Comparison of ENCODE assay signal across 22 cellular contexts in the genomic region with DNA sequence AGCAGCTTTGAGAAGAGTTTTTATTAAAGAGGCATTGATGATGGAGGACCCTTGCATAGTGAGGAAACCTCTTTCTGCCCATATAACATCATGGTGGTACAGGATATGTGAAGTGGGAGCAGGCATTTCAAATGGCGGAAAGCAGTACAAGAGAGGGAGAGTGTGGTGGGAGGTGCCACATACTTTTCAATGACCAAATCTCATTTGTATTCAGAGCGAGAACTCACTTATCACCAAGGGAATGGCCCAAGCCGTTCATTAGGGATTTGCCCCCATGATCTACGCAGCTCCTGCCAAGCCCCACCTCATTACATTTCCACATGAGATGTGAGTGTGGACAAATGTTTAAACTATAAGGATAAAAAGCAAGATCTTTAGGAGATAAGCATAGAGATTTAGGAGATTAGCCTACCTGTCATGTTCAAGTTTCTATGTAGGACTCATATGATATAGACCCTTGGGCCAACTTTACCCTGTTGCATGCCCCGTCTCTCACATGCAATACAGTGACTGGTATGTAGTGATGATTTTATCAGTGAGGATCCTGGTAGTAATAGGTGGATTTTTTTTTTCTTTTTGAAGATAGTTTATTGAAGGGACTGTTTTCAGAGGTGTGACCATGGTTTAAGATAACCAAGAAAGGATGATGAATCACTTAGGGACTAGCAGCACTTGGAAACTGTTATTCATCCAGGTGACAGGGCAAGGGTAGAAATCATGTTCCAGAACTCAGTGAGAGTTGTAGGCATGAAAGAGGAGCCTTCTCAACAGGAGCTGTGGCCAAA. TPM values are rescaled to one million over a fixed set of nuclear protein-coding genes. Genes with fewer than 3 reads are reported as not detected.
DNase-seq lines count a peak whose midpoint lies in the region; ATAC-seq, FAIRE-seq and TF ChIP-seq lines count a peak whose summit lies in the region.
"Had no signal": no experiment of that assay in that cellular context is flagged by ENCODE, and none has a peak within 500 bp of the region (broad histone marks: within the 10 kb centered on the region; RNA-seq: fewer than 3 reads in every experiment).

No MANE protein-coding gene starts in this region.

- H3K4me1 ChIP-seq in HUES6 (ENCODE audit: control insufficient read depth, insufficient read depth, low read length) = peaks cover 39% of the 10 kb centered on the region
- H3K4me1 ChIP-seq in astrocyte (ENCODE audit: insufficient read depth, low read length) = peaks cover 13% of the 10 kb centered on the region
- peaks cover 33 to 42% of the 10 kb centered on the region in 2 experiments for H3K4me1 ChIP-seq in trophoblast cell (ENCODE audit: control insufficient read depth in 1 of 2, insufficient read depth in 2 of 2, low read length in 2 of 2)

- peaks cover 0 to 8% of the 10 kb centered on the region in 2 donors for H3K36me3 Mint-ChIP-seq in activated T-cell treated with anti-CD3 and anti-CD28 coated beads, Interleukin-2, amount 50 U/mL, for 72 hours (ENCODE audit: insufficient read depth in 2 of 2)
- H3K36me3 Mint-ChIP-seq in astrocyte (ENCODE audit: low read depth, unreplicated experiment) = peaks cover 8% of the 10 kb centered on the region

- peak overlapping the region; percentile 95 for H2BK12ac ChIP-seq in trophoblast cell (ENCODE audit: low read length)

- H3K79me1 ChIP-seq in trophoblast cell (ENCODE audit: low read length) = peaks cover 39% of the 10 kb centered on the region

- peaks cover 14% of the 10 kb centered on the region; the same call in 1 of the 2 replicates for H3K36me3 ChIP-seq in HUES6 (ENCODE audit: control insufficient read depth, insufficient read depth, low read length)
- no peaks in the 10 kb centered on the region for H3K36me3 ChIP-seq in astrocyte (ENCODE audit: insufficient read depth, low read length)
- H3K36me3 ChIP-seq in trophoblast cell (ENCODE audit: control insufficient read depth in 1 of 2, insufficient read depth in 2 of 2, low read length in 2 of 2) = peaks cover 2 to 5% of the 10 kb centered on the region in 2 experiments
- H3K36me3 ChIP-seq: left lung, thyroid gland had no signal

- H3K27ac Mint-ChIP-seq in activated T-cell treated with anti-CD3 and anti-CD28 coated beads, Interleukin-2, amount 50 U/mL, for 72 hours = peak overlapping the region; percentile 59
- peak overlapping the region; percentile 13 for H3K27ac Mint-ChIP-seq in astrocyte (ENCODE audit: unreplicated experiment)
- H3K27ac Mint-ChIP-seq: stimulated activated memory B cell treated with anti-CD40 and anti-IgM and Interleukin-4, amounts not matched to agents 10 μg/mL and 1 μg/mL and 100 μg/mL, for 72 hours had no signal

- peaks cover 11% of the 10 kb centered on the region for H3K79me2 ChIP-seq in astrocyte (ENCODE audit: insufficient read depth, low read length)
- peaks cover 15% of the 10 kb centered on the region for H3K79me2 ChIP-seq in trophoblast cell (ENCODE audit: control insufficient read depth, insufficient read depth, low read length, poor library complexity)

- peak overlapping the region; percentile 79 for H4K91ac ChIP-seq in trophoblast cell (ENCODE audit: low read depth, low read length)

- peak overlapping the region in 1 of 2 donors; percentile 46 for H3K4me3 Mint-ChIP-seq in activated T-cell treated with anti-CD3 and anti-CD28 coated beads, Interleukin-2, amount 50 U/mL, for 72 hours
- no peak overlapping the region for H3K4me3 Mint-ChIP-seq in astrocyte (ENCODE audit: unreplicated experiment)
- H3K4me3 Mint-ChIP-seq: CD8-positive, alpha-beta memory T cell; stimulated activated memory B cell treated with anti-CD40 and anti-IgM and Interleukin-4, amounts not matched to agents 10 μg/mL and 1 μg/mL and 100 μg/mL, for 72 hours had no signal

- H3K27ac ChIP-seq in HUES6 (ENCODE audit: low read depth, low read length) (no peak overlapping the region), astrocyte (ENCODE audit: low read depth, low read length) (no peak overlapping the region), trophoblast cell (ENCODE audit: low read depth, low read length) (peak overlapping the region; percentile 90)
- H3K27ac ChIP-seq: esophagus squamous epithelium, left lung, RWPE1, thyroid gland had no signal

- H3K27me3 ChIP-seq in HUES6 (ENCODE audit: control insufficient read depth, insufficient read depth, low read length) (no peaks in the 10 kb centered on the region), astrocyte (ENCODE audit: insufficient read depth, low read length) (no peaks in the 10 kb centered on the region), trophoblast cell (ENCODE audit: insufficient read depth, low read length) (no peaks in the 10 kb centered on the region)
- H3K27me3 ChIP-seq: esophagus squamous epithelium, left lung, thyroid gland had no signal

- H2AFZ ChIP-seq in astrocyte (ENCODE audit: low read depth, low read length) (no peak overlapping the region), trophoblast cell (ENCODE audit: insufficient read depth, low read length, poor library complexity) (no peak overlapping the region)

- no peak for FAIRE-seq in astrocyte (lab: Jason Lieb, UNC)

- H3K9me3 Mint-ChIP-seq in activated T-cell treated with anti-CD3 and anti-CD28 coated beads, Interleukin-2, amount 50 U/mL, for 72 hours = no peaks in the 10 kb centered on the region
- H3K9me3 Mint-ChIP-seq in astrocyte (ENCODE audit: unreplicated experiment) = peaks cover 5% of the 10 kb centered on the region
- H3K9me3 Mint-ChIP-seq: CD8-positive, alpha-beta memory T cell; stimulated activated memory B cell treated with anti-CD40 and anti-IgM and Interleukin-4, amounts not matched to agents 10 μg/mL and 1 μg/mL and 100 μg/mL, for 72 hours had no signal

- H3K4me2 ChIP-seq in astrocyte (ENCODE audit: low read length) (no peak overlapping the region), trophoblast cell (ENCODE audit: low read length) (peak overlapping the region; percentile 13)

- H4K8ac ChIP-seq in trophoblast cell (ENCODE audit: low read depth, low read length) = peak overlapping the region; percentile 72

- peak overlapping the region; percentile 90 for H3K4ac ChIP-seq in trophoblast cell (ENCODE audit: low read depth, low read length)

- H3K9ac ChIP-seq in HUES6 (ENCODE audit: low read length) = no peak overlapping the region
- H3K9ac ChIP-seq in astrocyte (ENCODE audit: low read length) = no peak overlapping the region
- H3K9ac ChIP-seq in trophoblast cell (ENCODE audit: low read length) = no peak overlapping the region

- DNase-seq in activated T-cell treated with anti-CD3 and anti-CD28 coated beads, Interleukin-2, amount 50 U/mL, for 72 hours = peak; percentile 22 to 26
- DNase-seq in activated T-cell treated with anti-CD3 and anti-CD28 coated beads for 4 hours (no peak), astrocyte (ENCODE audit: low read depth) (no peak), trophoblast cell (peak; percentile 64 to 87), NCI-H2171 (lab: John Stamatoyannopoulos, UW) (no peak), HUDEP-2 (lab: John Stamatoyannopoulos, UW; ENCODE audit: unreplicated experiment in 76 of 76) (no peak), activated gamma-delta T cell (lab: John Stamatoyannopoulos, UW) (no peak)
- DNase-seq: activated CD4-positive, CD25-positive, alpha-beta regulatory T cell; amygdala; CD8-positive, alpha-beta memory T cell; DMS79 treated with DMSO at 0.1 percent for 48 hours; esophagus squamous epithelium; left lung; mucosa of descending colon; NCI-H1105; NCI-H2107; NCI-H510A treated with DMSO at 0.1 percent for 48 hours; thyroid gland had no signal

- no peak overlapping the region for H4K12ac ChIP-seq in trophoblast cell (ENCODE audit: low read depth, low read length)

- H3K4me1 Mint-ChIP-seq in activated T-cell treated with anti-CD3 and anti-CD28 coated beads, Interleukin-2, amount 50 U/mL, for 72 hours (ENCODE audit: low read depth) = peaks cover 24% of the 10 kb centered on the region
- peaks cover 46% of the 10 kb centered on the region for H3K4me1 Mint-ChIP-seq in astrocyte (ENCODE audit: low read depth, unreplicated experiment)

- TF ChIP-seq CTCF in astrocyte (IDR thresholded peaks at IDR 0.05; ENCODE audit: insufficient read depth, low read depth, low read length) = no peak

- ATAC-seq in activated T-cell treated with anti-CD3 and anti-CD28 coated beads, Interleukin-2, amount 50 U/mL, for 72 hours (replicated peaks in 1 of 2) = peak; percentile 81 to 83
- ATAC-seq: left lung; mucosa of descending colon; SK-N-SH treated with all-trans-retinoic acid at 6 μM for 48 hours; stimulated activated memory B cell treated with anti-CD40 and anti-IgM and Interleukin-4, amounts not matched to agents 10 μg/mL and 1 μg/mL and 100 μg/mL, for 72 hours had no signal

- no peak overlapping the region for H3K23ac ChIP-seq in trophoblast cell (ENCODE audit: low read length)

- H3K27me3 Mint-ChIP-seq in activated T-cell treated with anti-CD3 and anti-CD28 coated beads, Interleukin-2, amount 50 U/mL, for 72 hours (ENCODE audit: low read depth) = no peaks in the 10 kb centered on the region
- no peaks in the 10 kb centered on the region for H3K27me3 Mint-ChIP-seq in astrocyte (ENCODE audit: low read depth, unreplicated experiment)
- H3K27me3 Mint-ChIP-seq: stimulated activated memory B cell treated with anti-CD40 and anti-IgM and Interleukin-4, amounts not matched to agents 10 μg/mL and 1 μg/mL and 100 μg/mL, for 72 hours had no signal

- H2BK120ac ChIP-seq in trophoblast cell (ENCODE audit: insufficient read depth, low read length, poor library complexity) = peak overlapping the region; percentile 82

- peak overlapping the region; percentile 84 for H2AK5ac ChIP-seq in trophoblast cell (ENCODE audit: low read length)

- peak overlapping the region; percentile 80 for H2BK5ac ChIP-seq in trophoblast cell (ENCODE audit: low read depth, low read length, poor library complexity)

- no peaks in the 10 kb centered on the region for H3K9me3 ChIP-seq in HUES6 (ENCODE audit: control insufficient read depth, insufficient read depth, low read depth, low read length)
- H3K9me3 ChIP-seq in astrocyte (ENCODE audit: insufficient read depth, low read depth, low read length) = no peaks in the 10 kb centered on the region
- H3K9me3 ChIP-seq in trophoblast cell (ENCODE audit: insufficient read depth, low read depth, low read length) = no peaks in the 10 kb centered on the region
- H3K9me3 ChIP-seq: esophagus squamous epithelium, left lung, mucosa of descending colon, thyroid gland had no signal

- peak overlapping the region; percentile 11 for H3K14ac ChIP-seq in trophoblast cell (ENCODE audit: low read length)

- peak overlapping the region; percentile 97 for H3K18ac ChIP-seq in trophoblast cell (ENCODE audit: low read length)

- WGBS in trophoblast cell (ENCODE audit: extremely low coverage, insufficient coverage, insufficient read length) = no CpG with 5 or more reads among the region's 5 CpGs

- H3K4me3 ChIP-seq in HUES6 (ENCODE audit: low read depth, low read length) (peak overlapping the region; percentile 22; the same call in 1 of the 2 replicates), astrocyte (ENCODE audit: insufficient read depth, low read depth, low read length) (no peak overlapping the region), trophoblast cell (ENCODE audit: low read depth, low read length) (no peak overlapping the region)
- H3K4me3 ChIP-seq: esophagus squamous epithelium, left lung, mucosa of descending colon, thyroid gland had no signal

- H4K20me1 ChIP-seq in astrocyte (ENCODE audit: insufficient read depth, low read length) = no peaks in the 10 kb centered on the region

RNA-seq across cellular contexts. Expression of gene DNAJC15, which starts 38.3 kb away (rescaled TPM):
- 10 to 100 TPM; 20.2 to 23.5 TPM for total RNA-seq in activated T-cell treated with anti-CD3 and anti-CD28 coated beads, Interleukin-2, amount 50 U/mL, for 72 hours
- 10.9 and 13.8 TPM in 2 replicates for total RNA-seq in astrocyte
- polyA plus RNA-seq in trophoblast cell (2013) = 13.2 and 13.3 TPM in 2 replicates

Comparison
In these comparisons a context has a peak if more than half of its experiments do, and no peak if none do; other contexts are left out.
1. DNase-seq: peak in activated T-cell treated with anti-CD3 and anti-CD28 coated beads, Interleukin-2, amount 50 U/mL, for 72 hours (2 of 2) and trophoblast cell (2 of 2); none in activated T-cell treated with anti-CD3 and anti-CD28 coated beads for 4 hours (single experiment), astrocyte (single experiment), NCI-H2171 (single experiment), HUDEP-2 (0 of 76) and activated gamma-delta T cell (single experiment).